ENCODE assay signal across 10 cellular contexts in the genomic region with DNA sequence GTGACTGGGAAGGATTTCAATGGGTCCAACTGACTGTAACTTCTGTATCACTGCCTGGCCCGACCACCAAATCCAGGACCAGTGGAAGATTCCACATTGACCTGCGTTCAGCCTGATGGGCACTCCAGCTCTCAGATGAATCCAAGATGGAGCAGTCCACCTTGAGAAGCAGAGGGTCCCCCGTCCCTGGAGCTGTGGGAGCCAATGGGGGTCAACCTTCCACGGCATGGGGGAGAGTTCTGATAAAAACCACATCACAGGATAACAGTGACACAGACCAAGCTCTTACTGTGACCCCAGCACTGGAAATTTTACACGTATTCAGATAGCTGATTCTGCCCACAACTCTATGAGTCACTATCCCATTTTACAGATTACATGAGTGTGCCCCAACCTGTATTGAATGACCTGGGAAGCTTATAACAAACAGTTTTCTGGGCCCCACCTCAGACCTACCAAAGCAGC. TPM values are rescaled to one million over a fixed set of nuclear protein-coding genes. Genes with fewer than 3 reads are reported as not detected.
A peak's percentile ranks its signal among the peaks of the same experiment; 100 is the strongest.
DNase-seq lines count a peak whose midpoint lies in the region; ATAC-seq and TF ChIP-seq lines count a peak whose summit lies in the region.
"Had no signal": no experiment of that assay in that cellular context is flagged by ENCODE, and none has a peak within 500 bp of the region (broad histone marks: within the 10 kb centered on the region; RNA-seq: fewer than 3 reads in every experiment).

No MANE protein-coding gene starts in this region.

- H3K4me3 ChIP-seq in heart right ventricle (no peak overlapping the region), osteoblast (ENCODE audit: insufficient read depth, low read length) (peak overlapping the region; percentile 45), uterus (no peak overlapping the region)

- H3K4me1 ChIP-seq in heart right ventricle = peaks cover 33 to 95% (median 87%) of the 10 kb centered on the region in 9 donors
- peaks cover 55% of the 10 kb centered on the region for H3K4me1 ChIP-seq in osteoblast (ENCODE audit: insufficient read depth, low read length)
- H3K4me1 ChIP-seq in uterus = peaks cover 45 to 56% of the 10 kb centered on the region in 2 donors

- TF ChIP-seq POLR2A in uterus (IDR thresholded peaks at IDR 0.05) = no peak

- peak overlapping the region; percentile 73 for H3K4me2 ChIP-seq in osteoblast (ENCODE audit: insufficient read depth, low read length)

- no peaks in the 10 kb centered on the region for H3K9me3 ChIP-seq in heart right ventricle
- H3K9me3 ChIP-seq in osteoblast (ENCODE audit: low read depth, low read length) = no peaks in the 10 kb centered on the region
- H3K9me3 ChIP-seq in uterus = no peaks in the 10 kb centered on the region

- intact Hi-C loops in heart right ventricle (cut with DNase I) (no loop called here), left cardiac atrium (cut with DNase I) (no loop called here), uterus (cut with DNase I; ENCODE audit: low total_unique reads) (no loop called here)

- TF ChIP-seq CTCF in heart right ventricle (IDR thresholded peaks at IDR 0.05) = no peak
- TF ChIP-seq CTCF in osteoblast (IDR thresholded peaks at IDR 0.05; ENCODE audit: extremely low read depth, low read depth, low read length) = no peak
- no peak for TF ChIP-seq CTCF in uterus (IDR thresholded peaks at IDR 0.05)

- H2AFZ ChIP-seq in osteoblast (ENCODE audit: low read length) = no peak overlapping the region

- H3K27me3 ChIP-seq in heart right ventricle (no peaks in the 10 kb centered on the region), osteoblast (ENCODE audit: insufficient read depth, low read length) (no peaks in the 10 kb centered on the region), uterus (no peaks in the 10 kb centered on the region)

- peaks cover 37% of the 10 kb centered on the region for H4K20me1 ChIP-seq in osteoblast (ENCODE audit: insufficient read depth, low read length)

- H3K36me3 ChIP-seq in heart right ventricle = peaks cover 0 to 57% (median 9%) of the 10 kb centered on the region in 9 donors
- H3K36me3 ChIP-seq in osteoblast (ENCODE audit: insufficient read depth, low read length) = peaks cover 58% of the 10 kb centered on the region
- H3K36me3 ChIP-seq in uterus = no peaks in the 10 kb centered on the region

- peak overlapping the region in 9 of 10 donors; percentile 56 to 94 (median 91) for H3K27ac ChIP-seq in heart right ventricle
- H3K27ac ChIP-seq in caudate nucleus (ENCODE audit: low read depth, low read length) = peak overlapping the region; percentile 31
- H3K27ac ChIP-seq in osteoblast (ENCODE audit: low read depth, low read length) = peak overlapping the region; percentile 94
- H3K27ac ChIP-seq in uterus = peak overlapping the region; percentile 95 to 99

- 77 to 86% methylated on average over 5 of the region's 5 CpGs for WGBS in heart right ventricle, 2 donors

- no peak for ATAC-seq in heart right ventricle
- ATAC-seq in left cardiac atrium = no peak
- ATAC-seq in GM21390 (IDR thresholded peaks at IDR 0.05; ENCODE audit: unreplicated experiment) = no peak

- DNase-seq in heart right ventricle (no peak), left cardiac atrium (no peak), caudate nucleus (lab: John Stamatoyannopoulos, UW) (no peak), osteoblast (ENCODE audit: insufficient read length, low spot score, missing footprints) (no peak), uterus (peak in 1 of 2 donors; percentile 20), NCI-H1930 (lab: John Stamatoyannopoulos, UW) (no peak), NCI-H2029 (lab: John Stamatoyannopoulos, UW) (no peak)
- DNase-seq: CD4-positive, CD25-positive, alpha-beta regulatory T cell; NCI-H1092 treated with DMSO at 0.1 percent for 48 hours had no signal

- H3K79me2 ChIP-seq in osteoblast (ENCODE audit: insufficient read depth, low read length) = peaks cover 80% of the 10 kb centered on the region

RNA-seq across cellular contexts. Expression of gene ZCCHC24, which starts 11.2 kb away (rescaled TPM):
- total RNA-seq in heart right ventricle (10 to 100 TPM; 32.0 to 59.0 (median 49.0) TPM), left cardiac atrium (10 to 100 TPM; 52.9 to 56.6 TPM), osteoblast (48.5 and 69.5 TPM in 2 replicates), uterus (100 to 1,000 TPM in 1 of 4 donors, 10 to 100 TPM in 3; 32.8 to 122 (median 37.7) TPM)
- 10 to 100 TPM; 19.3 to 22.4 TPM for polyA plus RNA-seq in heart right ventricle

Comparison
In these comparisons a context has a peak if more than half of its experiments do, and no peak if none do; other contexts are left out.
1. H3K27ac ChIP-seq: peak in every context shown above with its lines; median percentile 97 in uterus; 94 in osteoblast; 91 in heart right ventricle; 31 in caudate nucleus.